14 cellular contexts compared by ENCODE assay signal in genomic region chr22:32725369-32725988, GRCh38.
DNase-seq lines count a peak whose midpoint lies in the region; ATAC-seq and TF ChIP-seq lines count a peak whose summit lies in the region.
"Had no signal": no experiment of that assay in that cellular context is flagged by ENCODE, and none has a peak within 500 bp of the region (broad histone marks: within the 10 kb centered on the region; RNA-seq: fewer than 3 reads in every experiment).

No MANE protein-coding gene starts in this region.

- no peaks in the 10 kb centered on the region for H3K27me3 ChIP-seq in osteoblast (ENCODE audit: insufficient read depth, low read length)

- H3K36me3 Mint-ChIP-seq in dendritic cell treated with granulocyte-macrophage colony-stimulating factor and Interleukin-4, amounts not matched to agents 40 ng/mL and 50 ng/mL, for 4 days (ENCODE audit: low read depth) = no peaks in the 10 kb centered on the region
- H3K36me3 Mint-ChIP-seq: CD8-positive, alpha-beta memory T cell had no signal

- H3K27ac ChIP-seq in osteoblast (ENCODE audit: low read depth, low read length) = no peak overlapping the region
- H3K27ac ChIP-seq: 22Rv1 had no signal

- no peaks in the 10 kb centered on the region for H3K79me2 ChIP-seq in osteoblast (ENCODE audit: insufficient read depth, low read length)

- H3K4me3 Mint-ChIP-seq in dendritic cell treated with granulocyte-macrophage colony-stimulating factor and Interleukin-4, amounts not matched to agents 40 ng/mL and 50 ng/mL, for 4 days = no peak overlapping the region
- H3K4me3 Mint-ChIP-seq: CD8-positive, alpha-beta memory T cell had no signal

- no peaks in the 10 kb centered on the region for H3K9me3 ChIP-seq in osteoblast (ENCODE audit: low read depth, low read length)

- H3K4me1 Mint-ChIP-seq in dendritic cell treated with granulocyte-macrophage colony-stimulating factor and Interleukin-4, amounts not matched to agents 40 ng/mL and 50 ng/mL, for 4 days (ENCODE audit: low read depth) = peaks cover 70% of the 10 kb centered on the region

- no peak overlapping the region for H3K4me3 ChIP-seq in osteoblast (ENCODE audit: insufficient read depth, low read length)

- H3K27ac Mint-ChIP-seq in dendritic cell treated with granulocyte-macrophage colony-stimulating factor and Interleukin-4, amounts not matched to agents 40 ng/mL and 50 ng/mL, for 4 days = peak overlapping the region; percentile 44

- peaks cover 30% of the 10 kb centered on the region for H3K27me3 Mint-ChIP-seq in dendritic cell treated with granulocyte-macrophage colony-stimulating factor and Interleukin-4, amounts not matched to agents 40 ng/mL and 50 ng/mL, for 4 days

- no peaks in the 10 kb centered on the region for H3K36me3 ChIP-seq in osteoblast (ENCODE audit: insufficient read depth, low read length)

- peaks cover 29% of the 10 kb centered on the region for H3K4me1 ChIP-seq in osteoblast (ENCODE audit: insufficient read depth, low read length)

- no peak for ATAC-seq in GM18498 (IDR thresholded peaks at IDR 0.05; ENCODE audit: unreplicated experiment)

- DNase-seq in DMS53 (lab: John Stamatoyannopoulos, UW) (peak; percentile 8), DMS53 treated with DMSO at 0.1 percent for 48 hours (lab: John Stamatoyannopoulos, UW; ENCODE audit: unreplicated experiment) (no peak), EH (ENCODE audit: low read depth) (peak; percentile 19), osteoblast (ENCODE audit: insufficient read length, low spot score, missing footprints) (peak; percentile 61), COR-L47 (lab: John Stamatoyannopoulos, UW) (no peak)
- no peak for DNase-seq in stimulated activated CD4-positive, alpha-beta T cell treated with anti-CD3 and anti-CD28 coated beads, Interleukin-1b, Interleukin-23, amount 100 ng/mL, for 48 hours
- DNase-seq: CD8-positive, alpha-beta memory T cell; DMS 273 treated with DMSO at 0.1 percent for 48 hours; DMS79 treated with DMSO at 0.1 percent for 48 hours; GF-D8; HCEC 1CT had no signal

- H3K4me2 ChIP-seq in osteoblast (ENCODE audit: insufficient read depth, low read length) = no peak overlapping the region

- intact Hi-C loops in dendritic cell treated with granulocyte-macrophage colony-stimulating factor and Interleukin-4, amounts not matched to agents 40 ng/mL and 50 ng/mL, for 4 days (cut with micrococcal nuclease) = no loop called here

- H3K9me3 Mint-ChIP-seq in dendritic cell treated with granulocyte-macrophage colony-stimulating factor and Interleukin-4, amounts not matched to agents 40 ng/mL and 50 ng/mL, for 4 days = peaks cover 9% of the 10 kb centered on the region
- H3K9me3 Mint-ChIP-seq: CD8-positive, alpha-beta memory T cell had no signal

- no peak for TF ChIP-seq CTCF in osteoblast (IDR thresholded peaks at IDR 0.05; ENCODE audit: extremely low read depth, low read depth, low read length)

- H2AFZ ChIP-seq in osteoblast (ENCODE audit: low read length) = no peak overlapping the region

- H4K20me1 ChIP-seq in osteoblast (ENCODE audit: insufficient read depth, low read length) = no peaks in the 10 kb centered on the region

Comparison
In these comparisons a context has a peak if more than half of its experiments do, and no peak if none do; other contexts are left out.
1. DNase-seq: peak in DMS53 (single experiment), EH (single experiment) and osteoblast (single experiment); none in DMS53 treated with DMSO at 0.1 percent for 48 hours (single experiment), stimulated activated CD4-positive, alpha-beta T cell treated with anti-CD3 and anti-CD28 coated beads, Interleukin-1b, Interleukin-23, amount 100 ng/mL, for 48 hours (single experiment) and COR-L47 (single experiment).